Comparison of ENCODE assay signal across 12 cellular contexts in the genomic region with DNA sequence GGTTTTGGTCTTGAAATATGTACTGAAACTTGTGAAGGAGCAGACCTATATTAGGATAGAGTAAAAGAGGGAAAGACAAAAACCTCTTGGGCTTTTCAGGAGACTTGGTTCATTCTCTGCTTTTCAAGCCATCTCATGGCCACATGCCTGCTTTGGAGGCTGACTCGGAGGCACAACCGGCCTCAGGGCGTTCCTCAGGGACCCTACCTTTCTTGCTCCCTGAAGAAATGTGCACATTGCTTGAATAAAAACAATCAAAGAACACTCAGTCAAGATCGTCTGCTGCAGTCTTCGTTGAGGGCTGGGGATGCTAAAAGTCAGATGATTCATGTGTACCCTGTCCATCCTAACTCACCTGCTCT. TPM values are rescaled to one million over a fixed set of nuclear protein-coding genes. Genes with fewer than 3 reads are reported as not detected.
DNase-seq lines count a peak whose midpoint lies in the region; ATAC-seq and TF ChIP-seq lines count a peak whose summit lies in the region.
"Had no signal": no experiment of that assay in that cellular context is flagged by ENCODE, and none has a peak within 500 bp of the region (broad histone marks: within the 10 kb centered on the region; RNA-seq: fewer than 3 reads in every experiment).

No MANE protein-coding gene starts in this region.

- H3K9me3 Mint-ChIP-seq in activated CD8-positive, alpha-beta memory T cell treated with anti-CD3 and anti-CD28 coated beads, Interleukin-2, amount 10 ng/mL, durations not matched to agents 7 days and 5 days (ENCODE audit: low read depth), result peaks cover 5% of the 10 kb centered on the region
- H3K9me3 Mint-ChIP-seq in activated T-helper 1 cell treated with anti-CD3 and anti-CD28 coated beads, Interleukin-12 subunit alpha, Interleukin-12 subunit beta, Interleukin-2, Interleukin-4 antibody, amounts not matched to agents 30 ng/mL and 10 ng/mL and 1 ng/mL, durations not matched to agents 14 hours and 24 hours and 36 hours, result no peaks in the 10 kb centered on the region

- ATAC-seq in activated CD8-positive, alpha-beta memory T cell treated with anti-CD3 and anti-CD28 coated beads, Interleukin-2, amount 10 ng/mL, durations not matched to agents 7 days and 5 days, result no peak
- ATAC-seq in HG02759 (IDR thresholded peaks at IDR 0.05; ENCODE audit: unreplicated experiment) (peak; percentile 21), HG03045 (IDR thresholded peaks at IDR 0.05; ENCODE audit: unreplicated experiment) (no peak)

- intact Hi-C loops in activated T-helper 1 cell treated with anti-CD3 and anti-CD28 coated beads, Interleukin-12 subunit alpha, Interleukin-12 subunit beta, Interleukin-2, Interleukin-4 antibody, amounts not matched to agents 30 ng/mL and 10 ng/mL and 1 ng/mL, durations not matched to agents 14 hours and 24 hours and 36 hours (cut with micrococcal nuclease), result loop anchor here (1.0 to 10.0 kb wide), 13 partner anchors 46 to 927 kb away; partner anchors contain the start of genes G3BP1, RBM22 and SLC36A1

- peaks cover 31% of the 10 kb centered on the region for H3K4me1 Mint-ChIP-seq in activated CD8-positive, alpha-beta memory T cell treated with anti-CD3 and anti-CD28 coated beads, Interleukin-2, amount 10 ng/mL, durations not matched to agents 7 days and 5 days
- peaks cover 19% of the 10 kb centered on the region for H3K4me1 Mint-ChIP-seq in activated T-helper 1 cell treated with anti-CD3 and anti-CD28 coated beads, Interleukin-12 subunit alpha, Interleukin-12 subunit beta, Interleukin-2, Interleukin-4 antibody, amounts not matched to agents 30 ng/mL and 10 ng/mL and 1 ng/mL, durations not matched to agents 14 hours and 24 hours and 36 hours (ENCODE audit: low read depth)

- H3K36me3 ChIP-seq in neutrophil, result no peaks in the 10 kb centered on the region
- H3K36me3 ChIP-seq: cardiac muscle cell, ovary had no signal

- peak overlapping the region; percentile 73 for H3K4me3 Mint-ChIP-seq in activated CD8-positive, alpha-beta memory T cell treated with anti-CD3 and anti-CD28 coated beads, Interleukin-2, amount 10 ng/mL, durations not matched to agents 7 days and 5 days
- peak overlapping the region; percentile 79 for H3K4me3 Mint-ChIP-seq in activated T-helper 1 cell treated with anti-CD3 and anti-CD28 coated beads, Interleukin-12 subunit alpha, Interleukin-12 subunit beta, Interleukin-2, Interleukin-4 antibody, amounts not matched to agents 30 ng/mL and 10 ng/mL and 1 ng/mL, durations not matched to agents 14 hours and 24 hours and 36 hours

- no peaks in the 10 kb centered on the region for H3K27me3 Mint-ChIP-seq in activated CD8-positive, alpha-beta memory T cell treated with anti-CD3 and anti-CD28 coated beads, Interleukin-2, amount 10 ng/mL, durations not matched to agents 7 days and 5 days
- no peaks in the 10 kb centered on the region for H3K27me3 Mint-ChIP-seq in activated T-helper 1 cell treated with anti-CD3 and anti-CD28 coated beads, Interleukin-12 subunit alpha, Interleukin-12 subunit beta, Interleukin-2, Interleukin-4 antibody, amounts not matched to agents 30 ng/mL and 10 ng/mL and 1 ng/mL, durations not matched to agents 14 hours and 24 hours and 36 hours (ENCODE audit: insufficient read depth)

- no peak for DNase-seq in activated CD8-positive, alpha-beta memory T cell treated with anti-CD3 and anti-CD28 coated beads, Interleukin-2, amount 10 ng/mL, durations not matched to agents 7 days and 5 days
- DNase-seq in activated CD8-positive, alpha-beta memory T cell treated with anti-CD3 and anti-CD28 coated beads, Interleukin-2, amount 50 U/mL, for 4 hours, result no peak
- no peak for DNase-seq in activated T-helper 1 cell treated with anti-CD3 and anti-CD28 coated beads, Interleukin-12 subunit alpha, Interleukin-12 subunit beta, Interleukin-2, Interleukin-4 antibody, amounts not matched to agents 30 ng/mL and 10 ng/mL and 1 ng/mL, durations not matched to agents 14 hours and 24 hours and 36 hours (ENCODE audit: low spot score)
- DNase-seq in GM19240 (ENCODE audit: insufficient read length, low spot score) (no peak), HuH-7 (ENCODE audit: low spot score) (no peak)

- peaks cover 8% of the 10 kb centered on the region for H3K36me3 Mint-ChIP-seq in activated CD8-positive, alpha-beta memory T cell treated with anti-CD3 and anti-CD28 coated beads, Interleukin-2, amount 10 ng/mL, durations not matched to agents 7 days and 5 days
- H3K36me3 Mint-ChIP-seq in activated T-helper 1 cell treated with anti-CD3 and anti-CD28 coated beads, Interleukin-12 subunit alpha, Interleukin-12 subunit beta, Interleukin-2, Interleukin-4 antibody, amounts not matched to agents 30 ng/mL and 10 ng/mL and 1 ng/mL, durations not matched to agents 14 hours and 24 hours and 36 hours (ENCODE audit: low read depth), result no peaks in the 10 kb centered on the region

- peaks cover 10 to 15% of the 10 kb centered on the region in 2 experiments for H3K4me1 ChIP-seq in neutrophil (ENCODE audit: control insufficient read depth in 1 of 2, insufficient read depth in 1 of 2, low read depth in 1 of 2, low read length in 1 of 2)

- no peak overlapping the region for H3K27ac Mint-ChIP-seq in activated CD8-positive, alpha-beta memory T cell treated with anti-CD3 and anti-CD28 coated beads, Interleukin-2, amount 10 ng/mL, durations not matched to agents 7 days and 5 days
- H3K27ac Mint-ChIP-seq in activated T-helper 1 cell treated with anti-CD3 and anti-CD28 coated beads, Interleukin-12 subunit alpha, Interleukin-12 subunit beta, Interleukin-2, Interleukin-4 antibody, amounts not matched to agents 30 ng/mL and 10 ng/mL and 1 ng/mL, durations not matched to agents 14 hours and 24 hours and 36 hours, result no peak overlapping the region

- peak overlapping the region; percentile 47 to 54 for H3K4me3 ChIP-seq in neutrophil (ENCODE audit: low read depth in 1 of 2, low read length in 1 of 2)
- H3K4me3 ChIP-seq: cardiac muscle cell, ovary had no signal

- no peaks in the 10 kb centered on the region for H3K27me3 ChIP-seq in neutrophil
- H3K27me3 ChIP-seq: cardiac muscle cell, ovary had no signal

- H3K9me3 ChIP-seq in neutrophil, result no peaks in the 10 kb centered on the region
- H3K9me3 ChIP-seq: ovary had no signal

- peak overlapping the region; percentile 80 for H3K27ac ChIP-seq in neutrophil
- H3K27ac ChIP-seq: cardiac muscle cell, ovary had no signal

- CTCF ChIA-PET in activated CD8-positive, alpha-beta memory T cell treated with anti-CD3 and anti-CD28 coated beads, Interleukin-2, amount 10 ng/mL, durations not matched to agents 7 days and 5 days (lab: Charles Lee), result interaction anchor here (0.7 to 4.0 kb wide), 29 partner anchors 11 to 405 kb away, joined by 3 to 68 read pairs (median 7); partner anchors contain the start of genes DCTN4, RBM22 and SMIM3

- peak; percentile 1 for TF ChIP-seq CTCF in neutrophil (IDR thresholded peaks at IDR 0.05)

RNA-seq across cellular contexts. Expression of gene IRGM, which starts 1.0 kb away (rescaled TPM):
- 1 to 10 TPM; 1.7 to 3.8 TPM for total RNA-seq in activated CD8-positive, alpha-beta memory T cell treated with anti-CD3 and anti-CD28 coated beads, Interleukin-2, amount 10 ng/mL, durations not matched to agents 7 days and 5 days
- 0.96 and 1.4 TPM in 2 replicates for total RNA-seq in activated T-helper 1 cell treated with anti-CD3 and anti-CD28 coated beads, Interleukin-12 subunit alpha, Interleukin-12 subunit beta, Interleukin-2, Interleukin-4 antibody, amounts not matched to agents 30 ng/mL and 10 ng/mL and 1 ng/mL, durations not matched to agents 14 hours and 24 hours and 36 hours
- total RNA-seq: cardiac muscle cell, endothelial cell of umbilical vein, ovary, temporal lobe had no signal

RNA-seq across cellular contexts. Expression of gene ZNF300, which starts 57.5 kb away (rescaled TPM):
- under 1 TPM; 0.26 to 0.44 TPM for total RNA-seq in activated CD8-positive, alpha-beta memory T cell treated with anti-CD3 and anti-CD28 coated beads, Interleukin-2, amount 10 ng/mL, durations not matched to agents 7 days and 5 days
- total RNA-seq in activated T-helper 1 cell treated with anti-CD3 and anti-CD28 coated beads, Interleukin-12 subunit alpha, Interleukin-12 subunit beta, Interleukin-2, Interleukin-4 antibody, amounts not matched to agents 30 ng/mL and 10 ng/mL and 1 ng/mL, durations not matched to agents 14 hours and 24 hours and 36 hours, result 0.56 and 0.57 TPM in 2 replicates
